1 cellular context compared by ENCODE assay signal in the genomic region with DNA sequence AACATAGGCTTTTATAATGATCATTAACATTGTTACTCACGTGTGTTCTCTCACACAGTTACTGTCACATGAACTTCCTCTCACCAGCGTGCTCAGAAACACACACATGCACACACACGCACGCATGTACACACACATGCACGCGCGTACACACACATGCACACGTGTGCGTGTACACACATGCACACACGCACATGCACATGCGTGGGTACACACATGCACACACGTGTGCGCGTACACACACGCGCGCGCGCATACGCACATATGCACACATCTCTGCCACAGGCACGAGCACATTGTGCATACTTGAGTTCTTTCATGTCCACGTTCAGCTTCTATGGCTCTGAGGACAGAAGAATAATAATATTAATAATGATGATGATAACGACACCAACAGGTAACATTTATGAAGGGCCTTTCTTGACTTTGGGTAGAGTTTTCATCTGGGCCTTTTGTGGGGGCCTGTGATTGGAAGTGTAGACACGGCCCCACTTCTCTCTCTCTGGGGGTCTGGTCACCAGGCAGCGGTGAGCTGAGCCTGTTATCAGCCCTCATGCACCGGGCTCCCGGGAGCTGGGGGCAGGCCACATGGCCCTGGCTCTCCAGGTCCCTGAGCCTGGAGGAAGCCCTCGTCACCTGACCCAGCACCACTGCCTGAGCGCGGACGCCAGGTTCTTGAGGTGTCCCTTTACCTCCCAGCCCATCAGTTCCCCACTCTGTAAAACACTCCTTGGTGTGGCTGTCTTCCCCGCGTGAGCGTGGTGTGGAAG.
TF ChIP-seq lines count a peak whose summit lies in the region.

No MANE protein-coding gene starts in this region.

TF ChIP-seq in H1, 55 proteins besides CTCF, POLR2A, EP300 and RAD21:
- peak; percentile 57; the same call in 1 of the 2 replicates for TF ChIP-seq KDM1A (IDR thresholded peaks at IDR 0.05; ENCODE audit: borderline replicate concordance, low read length)
- no peak for TF ChIP-seq ZNF274 (IDR thresholded peaks at IDR 0.05; ENCODE audit: borderline replicate concordance, extremely low read depth, low read length)
